ENCODE assay signal across 1 cellular context in the genomic region with DNA sequence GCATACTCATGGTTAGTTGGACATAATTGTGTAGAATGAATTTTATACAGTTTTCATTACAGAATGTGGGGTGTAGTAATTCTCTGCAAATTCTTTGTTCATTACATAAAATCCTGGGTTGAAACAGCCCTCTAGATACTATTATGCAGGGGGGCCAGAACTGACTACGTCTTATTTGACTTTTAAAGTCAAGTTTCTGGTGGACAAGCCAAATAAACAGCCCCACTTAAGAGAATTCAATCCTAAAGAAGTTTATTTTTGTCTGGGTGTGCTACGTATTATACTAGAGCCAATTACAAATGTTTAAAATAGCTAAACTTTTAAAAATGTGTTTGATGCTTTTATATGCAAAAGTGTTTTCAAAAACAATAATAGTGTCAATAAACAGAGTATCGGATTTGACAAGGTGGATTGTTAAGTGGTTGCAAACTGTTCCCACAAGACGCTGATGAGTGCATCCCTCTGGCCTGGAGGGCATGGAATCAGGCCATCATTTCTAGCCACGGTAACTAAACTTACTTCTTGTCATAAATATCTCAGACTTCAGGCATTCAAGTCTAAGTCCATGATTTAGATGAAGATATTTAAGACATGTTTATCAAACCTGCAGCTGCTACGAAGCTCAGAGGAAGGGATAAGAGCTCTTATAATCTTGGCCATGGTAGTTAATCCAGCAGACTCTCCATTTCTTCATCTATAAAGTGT.
TF ChIP-seq lines count a peak whose summit lies in the region.

No MANE protein-coding gene starts in this region.

TF ChIP-seq in HEK293T, 16 proteins besides CTCF, POLR2A, EP300 and RAD21 (continued from another document):
- TF ChIP-seq, protein P1, sequence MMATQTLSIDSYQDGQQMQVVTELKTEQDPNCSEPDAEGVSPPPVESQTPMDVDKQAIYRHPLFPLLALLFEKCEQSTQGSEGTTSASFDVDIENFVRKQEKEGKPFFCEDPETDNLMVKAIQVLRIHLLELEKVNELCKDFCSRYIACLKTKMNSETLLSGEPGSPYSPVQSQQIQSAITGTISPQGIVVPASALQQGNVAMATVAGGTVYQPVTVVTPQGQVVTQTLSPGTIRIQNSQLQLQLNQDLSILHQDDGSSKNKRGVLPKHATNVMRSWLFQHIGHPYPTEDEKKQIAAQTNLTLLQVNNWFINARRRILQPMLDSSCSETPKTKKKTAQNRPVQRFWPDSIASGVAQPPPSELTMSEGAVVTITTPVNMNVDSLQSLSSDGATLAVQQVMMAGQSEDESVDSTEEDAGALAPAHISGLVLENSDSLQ (IDR thresholded peaks at IDR 0.05) = peak; percentile 44
- TF ChIP-seq LEF1 (IDR thresholded peaks at IDR 0.05; ENCODE audit: borderline replicate concordance) (no peak), ARNT (IDR thresholded peaks at IDR 0.05) (no peak)
